18 cellular contexts compared by ENCODE assay signal in genomic region chr17:32954477-32954876, GRCh38. TPM values are rescaled to one million over a fixed set of nuclear protein-coding genes. Genes with fewer than 3 reads are reported as not detected.
"Had no signal": no experiment of that assay in that cellular context is flagged by ENCODE, and none has a peak within 500 bp of the region (broad histone marks: within the 10 kb centered on the region; RNA-seq: fewer than 3 reads in every experiment).

No MANE protein-coding gene starts in this region.

- ATAC-seq: activated T-cell treated with anti-CD3 and anti-CD28 coated beads, Interleukin-2, amount 50 U/mL, for 72 hours; left ventricle myocardium superior; stimulated activated effector memory CD8-positive, alpha-beta T cell treated with anti-CD3 and anti-CD28 coated beads, Interleukin-12 subunit alpha, Interleukin-12 subunit beta, amount 100 ng/mL, for 72 hours had no signal

- H3K9me3 ChIP-seq: breast epithelium, thyroid gland had no signal

- DNase-seq: activated B cell treated with CpG ODN at 0.5 μM for 24 hours; activated CD4-positive, alpha-beta T cell treated with anti-CD3 and anti-CD28 coated beads, Interleukin-2, amount 10 ng/mL, durations not matched to agents 24 days and 14 days; activated CD8-positive, alpha-beta memory T cell treated with anti-CD3 and anti-CD28 coated beads, Interleukin-2, amount 50 U/mL, for 48 hours; activated gamma-delta T cell treated with Interleukin-2 at 50 U/mL for 16 hours; activated T-cell treated with anti-CD3 and anti-CD28 coated beads, Interleukin-2, amount 50 U/mL, for 72 hours; aorta; cerebellar nuclear complex; dermis blood vessel endothelial cell; endodermal cell; left ventricle myocardium superior; mesendoderm; T-helper 2 cell; thyroid gland had no signal

- H3K4me3 ChIP-seq: breast epithelium, thyroid gland had no signal

- H3K4me1 ChIP-seq: breast epithelium, thyroid gland had no signal

- H3K27me3 ChIP-seq: breast epithelium, thyroid gland had no signal

- H3K36me3 ChIP-seq: breast epithelium, thyroid gland had no signal

- H3K27ac ChIP-seq: breast epithelium, thyroid gland had no signal

RNA-seq across cellular contexts. Expression of gene TMEM98, which starts 26.5 kb away (rescaled TPM):
- total RNA-seq: activated B cell treated with CpG ODN at 0.5 μM for 24 hours had no signal

RNA-seq across cellular contexts. Expression of gene SPACA3, which starts 37.2 kb away (rescaled TPM):
- total RNA-seq: activated B cell treated with CpG ODN at 0.5 μM for 24 hours; activated CD4-positive, alpha-beta T cell treated with anti-CD3 and anti-CD28 coated beads, Interleukin-2, amount 10 ng/mL, durations not matched to agents 24 days and 14 days; activated T-cell treated with anti-CD3 and anti-CD28 coated beads, Interleukin-2, amount 50 U/mL, for 72 hours; aorta; breast epithelium; dermis blood vessel endothelial cell; endodermal cell; epithelial cell of proximal tubule; left ventricle myocardium superior; osteoblast; pulmonary artery endothelial cell; thyroid gland had no signal
